Comparison of ENCODE assay signal across 12 cellular contexts in the genomic region with DNA sequence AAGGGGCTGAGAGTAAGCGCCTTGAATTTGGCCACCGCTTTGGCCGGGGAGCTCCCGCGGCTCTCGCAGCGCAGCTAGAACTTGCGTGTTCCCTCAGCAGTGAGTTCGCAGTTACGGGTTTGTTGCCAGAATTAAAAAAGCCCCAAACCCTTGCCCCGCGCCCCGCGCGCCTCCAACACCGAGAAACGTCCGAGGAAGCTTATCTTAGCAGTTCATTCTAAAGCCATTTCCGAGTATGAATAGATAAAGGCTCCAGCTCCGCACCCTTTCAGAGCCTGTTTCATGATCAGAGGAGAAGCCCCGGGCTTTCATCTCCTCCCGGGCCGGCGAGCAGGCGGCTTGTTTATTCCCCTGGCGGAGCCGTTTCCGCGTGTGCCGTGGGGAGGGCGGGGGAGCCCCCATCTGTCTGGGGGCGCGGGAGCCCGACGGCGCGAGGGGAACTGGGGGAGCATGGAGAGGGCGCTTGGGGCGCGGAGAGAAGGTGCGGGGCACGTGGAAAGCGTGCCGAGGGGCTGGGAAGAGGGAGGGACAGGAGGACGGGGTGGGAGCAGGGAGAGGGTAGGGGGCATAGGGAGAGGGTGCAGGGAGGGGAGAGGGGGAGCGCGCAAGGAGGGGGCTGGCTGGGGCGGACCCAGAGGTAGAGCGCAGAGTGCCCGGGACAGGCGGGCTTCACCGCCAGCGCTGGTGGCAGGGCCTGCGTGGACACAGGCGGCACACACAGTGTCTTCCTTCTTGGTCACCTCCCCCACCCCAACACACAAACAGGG. TPM values are rescaled to one million over a fixed set of nuclear protein-coding genes. Genes with fewer than 3 reads are reported as not detected.
A peak's percentile ranks its signal among the peaks of the same experiment; 100 is the strongest.
DNase-seq lines count a peak whose midpoint lies in the region; ATAC-seq, FAIRE-seq and TF ChIP-seq lines count a peak whose summit lies in the region.
"Had no signal": no experiment of that assay in that cellular context is flagged by ENCODE, and none has a peak within 500 bp of the region (broad histone marks: within the 10 kb centered on the region; RNA-seq: fewer than 3 reads in every experiment).

No MANE protein-coding gene starts in this region.

- TF ChIP-seq CTCF in spleen (IDR thresholded peaks at IDR 0.05 in 8 of 11, conservative IDR thresholded peaks at IDR 0.05 in 3 of 11), result no peak

- FAIRE-seq in GM12892 (lab: Jason Lieb, UNC), result no peak

- no peak overlapping the region for H3K9ac ChIP-seq in iPS-20b (ENCODE audit: low read depth, low read length)

- TF ChIP-seq POLR2A in spleen (IDR thresholded peaks at IDR 0.05) (no peak), GM12892 (IDR thresholded peaks at IDR 0.05; ENCODE audit: low read depth, low read length) (no peak)

- WGBS in spleen, 5 donors, result 3 to 8% (median 7%) methylated on average over 52 to 55 of the region's 55 CpGs

- H3K27ac ChIP-seq in iPS-20b (ENCODE audit: low read length) (no peak overlapping the region), spleen (no peak overlapping the region)
- H3K27ac ChIP-seq: C4-2B, thyroid gland had no signal

- H3K4me1 ChIP-seq in iPS-20b (ENCODE audit: insufficient read depth, low read length), result no peaks in the 10 kb centered on the region
- H3K4me1 ChIP-seq in spleen, result peaks cover 4 to 32% (median 15%) of the 10 kb centered on the region in 6 donors

- H3K36me3 ChIP-seq in iPS-20b (ENCODE audit: insufficient read depth, low read depth, low read length) (no peaks in the 10 kb centered on the region), spleen (no peaks in the 10 kb centered on the region)
- H3K36me3 ChIP-seq: thyroid gland had no signal

- H3K4me3 ChIP-seq in iPS-20b (ENCODE audit: low read length), result peak overlapping the region; percentile 53
- H3K4me3 ChIP-seq in spleen, result peak overlapping the region in 1 of 8 donors; percentile 30
- H3K4me3 ChIP-seq: thyroid gland had no signal

- H3K9me3 ChIP-seq in iPS-20b (ENCODE audit: insufficient read depth, low read depth, low read length) (peaks cover 11% of the 10 kb centered on the region; the same call in 1 of the 2 replicates), spleen (no peaks in the 10 kb centered on the region)
- H3K9me3 ChIP-seq: thyroid gland had no signal

- peaks cover 100% of the 10 kb centered on the region for H3K27me3 ChIP-seq in iPS-20b (ENCODE audit: insufficient read depth, low read length)
- H3K27me3 ChIP-seq in spleen (replicated peaks in 1 of 7), result peaks cover 2 to 90% (median 59%) of the 10 kb centered on the region in 7 donors

- DNase-seq in NOMO-1 treated with DMSO at 0.1 percent for 48 hours (lab: John Stamatoyannopoulos, UW; ENCODE audit: unreplicated experiment), result peak; percentile 6
- no peak for DNase-seq in NOMO-1 (lab: John Stamatoyannopoulos, UW; ENCODE audit: unreplicated experiment in 2 of 2)
- peak; percentile 64 for DNase-seq in spleen
- no peak for DNase-seq in cerebellum (ENCODE audit: low spot score)
- no peak for DNase-seq in GM12892 (ENCODE audit: insufficient read length)
- DNase-seq: Karpas-422, occipital lobe, thyroid gland had no signal

- ATAC-seq in SK-N-SH treated with all-trans-retinoic acid at 6 μM for 48 hours (peak; percentile 56), GM19023 (IDR thresholded peaks at IDR 0.05; ENCODE audit: unreplicated experiment) (no peak)

- intact Hi-C loops in spleen (cut with DNase I; ENCODE audit: low total_unique reads), result no loop called here

TF ChIP-seq in SK-N-SH treated with all-trans-retinoic acid at 6 μM for 48 hours, 23 proteins besides CTCF, POLR2A, EP300 and RAD21:
- TF ChIP-seq OSR1 (CRISPR knock-in tag; IDR thresholded peaks at IDR 0.05), result no peak
- TF ChIP-seq ZFP3 (CRISPR knock-in tag; IDR thresholded peaks at IDR 0.05), result no peak
- TF ChIP-seq ARNTL (CRISPR knock-in tag; IDR thresholded peaks at IDR 0.05; ENCODE audit: borderline replicate concordance, low read depth), result no peak
- TF ChIP-seq SNAI2 (CRISPR knock-in tag; IDR thresholded peaks at IDR 0.05), result no peak
- TF ChIP-seq CREB5 (CRISPR knock-in tag; IDR thresholded peaks at IDR 0.05; ENCODE audit: low read depth), result no peak
- TF ChIP-seq, protein P1, sequence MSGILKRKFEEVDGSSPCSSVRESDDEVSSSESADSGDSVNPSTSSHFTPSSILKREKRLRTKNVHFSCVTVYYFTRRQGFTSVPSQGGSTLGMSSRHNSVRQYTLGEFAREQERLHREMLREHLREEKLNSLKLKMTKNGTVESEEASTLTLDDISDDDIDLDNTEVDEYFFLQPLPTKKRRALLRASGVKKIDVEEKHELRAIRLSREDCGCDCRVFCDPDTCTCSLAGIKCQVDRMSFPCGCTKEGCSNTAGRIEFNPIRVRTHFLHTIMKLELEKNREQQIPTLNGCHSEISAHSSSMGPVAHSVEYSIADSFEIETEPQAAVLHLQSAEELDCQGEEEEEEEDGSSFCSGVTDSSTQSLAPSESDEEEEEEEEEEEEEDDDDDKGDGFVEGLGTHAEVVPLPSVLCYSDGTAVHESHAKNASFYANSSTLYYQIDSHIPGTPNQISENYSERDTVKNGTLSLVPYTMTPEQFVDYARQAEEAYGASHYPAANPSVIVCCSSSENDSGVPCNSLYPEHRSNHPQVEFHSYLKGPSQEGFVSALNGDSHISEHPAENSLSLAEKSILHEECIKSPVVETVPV (CRISPR knock-in tag; IDR thresholded peaks at IDR 0.05), result no peak

RNA-seq across cellular contexts. Expression of gene TBX4, which starts 9.9 kb away (rescaled TPM):
- total RNA-seq in spleen, result not detected
- polyA plus RNA-seq in spleen, result not detected
- total RNA-seq in cerebellum, result not detected
- polyA plus RNA-seq in GM12892 (2012; ENCODE audit: missing spikeins), result not detected
- total RNA-seq: occipital lobe had no signal

Comparison
In these comparisons a context has a peak if more than half of its experiments do, and no peak if none do; other contexts are left out.
1. DNase-seq: peak in NOMO-1 treated with DMSO at 0.1 percent for 48 hours (single experiment) and spleen (single experiment); none in NOMO-1 (0 of 2), cerebellum (single experiment) and GM12892 (single experiment).